In genomic region chr5:145983461-145983860, GRCh38 we compare ENCODE assay signal across 14 cellular contexts. TPM values are rescaled to one million over a fixed set of nuclear protein-coding genes. Genes with fewer than 3 reads are reported as not detected.
"Had no signal": no experiment of that assay in that cellular context is flagged by ENCODE, and none has a peak within 500 bp of the region (broad histone marks: within the 10 kb centered on the region; RNA-seq: fewer than 3 reads in every experiment).

No MANE protein-coding gene starts in this region.

- H3K36me3 ChIP-seq: left lung, neural progenitor cell, right lobe of liver, thoracic aorta had no signal

- H3K36me3 Mint-ChIP-seq: activated naive CD8-positive, alpha-beta T cell; brain; neural progenitor cell had no signal

- H3K4me1 Mint-ChIP-seq: neural progenitor cell, T-helper 17 cell had no signal

- H3K27me3 Mint-ChIP-seq: activated naive CD8-positive, alpha-beta T cell; brain had no signal

- H3K4me3 Mint-ChIP-seq: activated naive CD8-positive, alpha-beta T cell; brain; endodermal cell; neural progenitor cell; stimulated activated naive CD8-positive, alpha-beta T cell treated with anti-CD3 and anti-CD28 coated beads, Interleukin-15, Interleukin-2, amounts not matched to agents 100 ng/mL and 50 ng/mL, for 24 hours; T-helper 17 cell had no signal

- H3K27ac ChIP-seq: neural progenitor cell, right lobe of liver, thoracic aorta had no signal

- H3K4me3 ChIP-seq: left lung, neural progenitor cell, right lobe of liver, thoracic aorta had no signal

- H3K27ac Mint-ChIP-seq: activated naive CD8-positive, alpha-beta T cell; endodermal cell; neural progenitor cell; stimulated activated naive CD8-positive, alpha-beta T cell treated with anti-CD3 and anti-CD28 coated beads, Interleukin-15, Interleukin-2, amounts not matched to agents 100 ng/mL and 50 ng/mL, for 24 hours; T-helper 17 cell had no signal

- DNase-seq: activated CD4-positive, CD25-positive, alpha-beta regulatory T cell; activated effector memory CD4-positive, alpha-beta T cell treated with anti-CD3 and anti-CD28 coated beads, Interleukin-2, amount 50 U/mL, for 16 hours; activated T-cell treated with anti-CD3 and anti-CD28 coated beads, Interleukin-2, amount 50 U/mL, for 1 hour; endodermal cell; left lung; right lobe of liver; stimulated activated CD4-positive, alpha-beta T cell treated with anti-CD3 and anti-CD28 coated beads, Interleukin-12 subunit alpha, Interleukin-12 subunit beta, amount 100 ng/mL, for 4 hours; T-helper 17 cell had no signal

- H3K9me3 Mint-ChIP-seq: brain; endodermal cell; neural progenitor cell; stimulated activated naive CD8-positive, alpha-beta T cell treated with anti-CD3 and anti-CD28 coated beads, Interleukin-15, Interleukin-2, amounts not matched to agents 100 ng/mL and 50 ng/mL, for 24 hours had no signal

- H3K27me3 ChIP-seq: left lung, neural progenitor cell, right lobe of liver had no signal

- H3K9me3 ChIP-seq: left lung, right lobe of liver, thoracic aorta had no signal

RNA-seq across cellular contexts. Expression of gene SH3RF2, which starts 47.1 kb away (rescaled TPM):
- total RNA-seq: dermis microvascular lymphatic vessel endothelial cell had no signal
